In the genomic region with DNA sequence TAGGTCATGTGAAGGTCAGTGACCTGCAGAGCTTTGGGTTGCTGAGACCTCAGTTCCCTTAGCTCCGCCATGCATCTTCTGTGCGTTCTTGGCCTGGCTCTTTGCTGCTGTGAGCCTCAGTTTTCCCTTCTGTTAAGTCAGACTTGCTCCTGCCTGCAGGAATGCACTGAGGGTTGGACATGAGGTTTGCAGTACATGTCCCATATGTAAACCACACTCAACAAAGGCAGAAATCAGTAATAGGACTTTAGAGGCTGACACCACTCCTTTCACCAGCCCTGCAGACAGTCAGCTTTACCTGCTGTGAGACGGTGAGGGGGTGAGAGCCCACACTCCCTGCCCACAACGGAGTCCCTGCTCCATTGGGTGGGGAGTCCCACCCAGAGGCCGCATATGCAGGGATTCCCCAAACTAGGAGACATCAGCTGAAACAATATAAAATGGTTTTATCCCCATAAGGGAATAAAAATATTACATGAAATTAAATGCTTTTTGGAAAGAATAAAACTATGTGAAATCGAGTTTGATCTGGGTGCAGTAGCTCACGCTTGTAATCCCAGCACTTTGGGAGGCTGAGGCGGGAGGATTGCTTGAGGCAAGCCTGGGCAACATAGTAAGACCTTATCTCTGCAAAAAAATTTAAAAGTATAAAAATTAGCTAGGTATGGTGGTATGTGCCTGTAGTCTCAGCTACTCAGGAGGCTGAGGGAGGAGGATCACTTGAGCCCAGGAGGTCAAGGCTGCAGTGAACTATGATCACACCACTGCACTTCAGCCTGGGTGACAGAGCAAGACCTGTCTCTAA, we compare ENCODE assay signal across 21 cellular contexts. TPM values are rescaled to one million over a fixed set of nuclear protein-coding genes. Genes with fewer than 3 reads are reported as not detected.
DNase-seq lines count a peak whose midpoint lies in the region; ATAC-seq and TF ChIP-seq lines count a peak whose summit lies in the region.
"Had no signal": no experiment of that assay in that cellular context is flagged by ENCODE, and none has a peak within 500 bp of the region (broad histone marks: within the 10 kb centered on the region; RNA-seq: fewer than 3 reads in every experiment).

No MANE protein-coding gene starts in this region.

- H3K14ac ChIP-seq in H9 (ENCODE audit: insufficient read depth, low read length) = no peak overlapping the region

- H3K27ac ChIP-seq in BLaER1 = 0 out of 2 replicates have a peak overlapping the region, but pooled peaks have one; percentile 47
- no peak overlapping the region for H3K27ac ChIP-seq in H9 (ENCODE audit: insufficient read length, low read depth, low read length)
- no peak overlapping the region for H3K27ac ChIP-seq in endodermal cell (ENCODE audit: low read depth, low read length)
- H3K27ac ChIP-seq: adrenal gland, body of pancreas, heart left ventricle, psoas muscle, SK-N-MC had no signal

- no peak overlapping the region for H3K18ac ChIP-seq in H9 (ENCODE audit: insufficient read length, low read depth, low read length)

- H3K4me1 Mint-ChIP-seq in H9 = peaks cover 11 to 15% of the 10 kb centered on the region in 2 experiments
- H3K4me1 Mint-ChIP-seq in endodermal cell = peaks cover 4% of the 10 kb centered on the region
- H3K4me1 Mint-ChIP-seq in glutamatergic neuron (ENCODE audit: low read depth, unreplicated experiment) = no peaks in the 10 kb centered on the region

- no peak overlapping the region for H3K4ac ChIP-seq in H9 (ENCODE audit: low read depth, low read length)

- H3K4me3 Mint-ChIP-seq in H9 (no peak overlapping the region; a peak in 1 of 5 replicates), endodermal cell (no peak overlapping the region), glutamatergic neuron (ENCODE audit: unreplicated experiment) (no peak overlapping the region)
- H3K4me3 Mint-ChIP-seq: activated CD4-positive, alpha-beta memory T cell treated with anti-CD3 and anti-CD28 coated beads for 36 hours; stimulated activated naive CD8-positive, alpha-beta T cell treated with anti-CD3 and anti-CD28 coated beads, Interleukin-15, Interleukin-2, amounts not matched to agents 100 ng/mL and 50 ng/mL, for 24 hours; T-helper 1 cell treated with Interleukin-12 subunit alpha and Interleukin-12 subunit beta and Interleukin-4 antibody, amounts not matched to agents 30 μg/mL and 1 μg/mL, for 36 hours had no signal

- no peak overlapping the region for H2BK20ac ChIP-seq in H9 (ENCODE audit: low read depth, low read length, poor library complexity, severe bottlenecking)

- H4K8ac ChIP-seq in H9 (replicated peaks; ENCODE audit: insufficient read length, low read depth, low read length) = no peak overlapping the region

- H4K5ac ChIP-seq in H9 (ENCODE audit: insufficient read length, low read depth, low read length) = no peak overlapping the region

- 0 out of 2 replicates have a peak overlapping the region, but pooled peaks have one; percentile 10 for H2BK15ac ChIP-seq in H9 (ENCODE audit: low read depth, low read length)

- H3K27me3 Mint-ChIP-seq in H9 (ENCODE audit: low read depth) = no peaks in the 10 kb centered on the region; the same call in none of the 2 replicates
- no peaks in the 10 kb centered on the region for H3K27me3 Mint-ChIP-seq in endodermal cell (ENCODE audit: insufficient read depth)
- H3K27me3 Mint-ChIP-seq in glutamatergic neuron (ENCODE audit: unreplicated experiment) = peaks cover 2% of the 10 kb centered on the region
- H3K27me3 Mint-ChIP-seq: activated CD4-positive, alpha-beta memory T cell treated with anti-CD3 and anti-CD28 coated beads for 36 hours; stimulated activated naive CD8-positive, alpha-beta T cell treated with anti-CD3 and anti-CD28 coated beads, Interleukin-15, Interleukin-2, amounts not matched to agents 100 ng/mL and 50 ng/mL, for 24 hours had no signal

- no peak overlapping the region for H2BK120ac ChIP-seq in H9 (ENCODE audit: low read depth, low read length, poor library complexity, severe bottlenecking)

- H3K27me3 ChIP-seq in BLaER1 = no peaks in the 10 kb centered on the region
- no peaks in the 10 kb centered on the region for H3K27me3 ChIP-seq in H9 (ENCODE audit: insufficient read depth, low read length)
- no peaks in the 10 kb centered on the region for H3K27me3 ChIP-seq in endodermal cell (ENCODE audit: control insufficient read depth, insufficient read depth, low read length, poor library complexity, severe bottlenecking)
- H3K27me3 ChIP-seq: adrenal gland, body of pancreas, heart left ventricle had no signal

- no peak overlapping the region for H3T11ph ChIP-seq in H9 (ENCODE audit: low read length)

- no peaks in the 10 kb centered on the region for H3K79me2 ChIP-seq in H9 (ENCODE audit: insufficient read depth, low read length)

- WGBS in H9 (ENCODE audit: extremely low coverage, insufficient read length, low lambda C conversion rate) = no CpG with 5 or more reads among the region's 8 CpGs
- 92 to 95% methylated on average over 7 to 8 of the region's 8 CpGs for WGBS in endodermal cell (ENCODE audit: insufficient coverage in 1 of 2, insufficient read length in 1 of 2), 2 experiments

- H2AK5ac ChIP-seq in H9 (ENCODE audit: insufficient read length, low read length) = no peak overlapping the region

- H2BK12ac ChIP-seq in H9 (ENCODE audit: insufficient read length, low read depth, low read length) = no peak overlapping the region

- DNase-seq in H9 = no peak
- peak; percentile 33 for DNase-seq in endodermal cell
- DNase-seq in posterior vena cava (ENCODE audit: low spot score) = peak; percentile 41
- no peak for DNase-seq in glutamatergic neuron
- DNase-seq in iPS-NIHi7 (ENCODE audit: extremely low spot score) = no peak
- DNase-seq in stimulated activated CD4-positive, alpha-beta T cell treated with anti-CD3 and anti-CD28 coated beads, Interleukin-4, amount 100 ng/mL, for 1 hour = no peak
- DNase-seq: cerebellar nuclear complex, NCI-H446 treated with DMSO at 0.1 percent for 48 hours had no signal

- H2AFZ ChIP-seq in H9 (ENCODE audit: low read length) = no peak overlapping the region

- H3K27ac Mint-ChIP-seq in H9 (no peak overlapping the region), endodermal cell (no peak overlapping the region), glutamatergic neuron (ENCODE audit: unreplicated experiment) (no peak overlapping the region)
- H3K27ac Mint-ChIP-seq: activated CD4-positive, alpha-beta memory T cell treated with anti-CD3 and anti-CD28 coated beads for 36 hours; stimulated activated naive CD8-positive, alpha-beta T cell treated with anti-CD3 and anti-CD28 coated beads, Interleukin-15, Interleukin-2, amounts not matched to agents 100 ng/mL and 50 ng/mL, for 24 hours; T-helper 1 cell treated with Interleukin-12 subunit alpha and Interleukin-12 subunit beta and Interleukin-4 antibody, amounts not matched to agents 30 μg/mL and 1 μg/mL, for 36 hours had no signal

- H3K79me1 ChIP-seq in H9 (ENCODE audit: insufficient read depth, low read depth, low read length, poor library complexity, severe bottlenecking) = no peaks in the 10 kb centered on the region

- H3K9me3 ChIP-seq in BLaER1 (no peaks in the 10 kb centered on the region), H9 (ENCODE audit: control insufficient read depth, low read depth, low read length) (no peaks in the 10 kb centered on the region), endodermal cell (ENCODE audit: control insufficient read depth, low read length) (no peaks in the 10 kb centered on the region)
- H3K9me3 ChIP-seq: adrenal gland, body of pancreas, Caco-2, heart left ventricle, psoas muscle had no signal

- no peaks in the 10 kb centered on the region for H3K36me3 ChIP-seq in BLaER1
- H3K36me3 ChIP-seq in endodermal cell (ENCODE audit: control insufficient read depth, insufficient read depth, low read length) = no peaks in the 10 kb centered on the region
- H3K36me3 ChIP-seq: adrenal gland, heart left ventricle had no signal

- H3K23ac ChIP-seq in H9 (ENCODE audit: insufficient read length, low read depth, low read length) = no peak overlapping the region

- H3K36me3 Mint-ChIP-seq in H9 (ENCODE audit: insufficient read depth in 1 of 3, low read depth in 3 of 3) = no peaks in the 10 kb centered on the region; a peak in 2 of 7 replicates
- no peaks in the 10 kb centered on the region for H3K36me3 Mint-ChIP-seq in endodermal cell (ENCODE audit: low read depth)
- peaks cover 3% of the 10 kb centered on the region for H3K36me3 Mint-ChIP-seq in glutamatergic neuron (ENCODE audit: unreplicated experiment)
- H3K36me3 Mint-ChIP-seq: activated CD4-positive, alpha-beta memory T cell treated with anti-CD3 and anti-CD28 coated beads for 36 hours had no signal

- TF ChIP-seq CTCF in H9 (conservative IDR thresholded peaks at IDR 0.05) (no peak), endodermal cell (conservative IDR thresholded peaks at IDR 0.05) (no peak), glutamatergic neuron (IDR thresholded peaks at IDR 0.05; ENCODE audit: partially characterized antibody, unreplicated experiment) (no peak)

- H3K4me3 ChIP-seq in BLaER1 (no peak overlapping the region), endodermal cell (ENCODE audit: low read length) (no peak overlapping the region)
- H3K4me3 ChIP-seq: adrenal gland, body of pancreas, heart left ventricle, psoas muscle, SK-N-MC had no signal

- H3K4me2 ChIP-seq in BLaER1 = no peak overlapping the region
- no peak overlapping the region for H3K4me2 ChIP-seq in H9 (ENCODE audit: insufficient read depth, insufficient read length, low read length)

- no peak overlapping the region for H2BK5ac ChIP-seq in H9 (ENCODE audit: insufficient read length, low read length)

- H4K91ac ChIP-seq in H9 (ENCODE audit: insufficient read length, low read depth, low read length) = no peak overlapping the region

- no peak overlapping the region for H3K56ac ChIP-seq in H9 (ENCODE audit: insufficient read length, low read depth, low read length)

- H3K4me1 ChIP-seq in BLaER1 = peaks cover 26% of the 10 kb centered on the region
- H3K4me1 ChIP-seq in H9 (ENCODE audit: insufficient read depth, low read length) = peaks cover 1% of the 10 kb centered on the region; the same call in 1 of the 2 replicates
- peaks cover 3% of the 10 kb centered on the region for H3K4me1 ChIP-seq in endodermal cell (ENCODE audit: control insufficient read depth, insufficient read depth, low read length)
- H3K4me1 ChIP-seq: adrenal gland, body of pancreas, Caco-2, heart left ventricle, psoas muscle had no signal

- H3K9me3 Mint-ChIP-seq in H9 = no peaks in the 10 kb centered on the region
- peaks cover under 1% of the 10 kb centered on the region for H3K9me3 Mint-ChIP-seq in endodermal cell
- peaks cover 2% of the 10 kb centered on the region for H3K9me3 Mint-ChIP-seq in glutamatergic neuron (ENCODE audit: unreplicated experiment)
- H3K9me3 Mint-ChIP-seq: activated CD4-positive, alpha-beta memory T cell treated with anti-CD3 and anti-CD28 coated beads for 36 hours; T-helper 1 cell treated with Interleukin-12 subunit alpha and Interleukin-12 subunit beta and Interleukin-4 antibody, amounts not matched to agents 30 μg/mL and 1 μg/mL, for 36 hours had no signal

- ATAC-seq in GM21723 (IDR thresholded peaks at IDR 0.05; ENCODE audit: unreplicated experiment) = no peak

- no peaks in the 10 kb centered on the region for H4K20me1 ChIP-seq in BLaER1
- H4K20me1 ChIP-seq in H9 (ENCODE audit: control insufficient read depth, insufficient read depth, insufficient read length) = no peaks in the 10 kb centered on the region

- intact Hi-C loops in posterior vena cava (cut with DNase I) = no loop called here

- no peak overlapping the region for H3K9ac ChIP-seq in BLaER1
- no peak overlapping the region for H3K9ac ChIP-seq in H9 (ENCODE audit: extremely low read depth, insufficient read length, low read length)
- H3K9ac ChIP-seq in endodermal cell (ENCODE audit: extremely low read depth, low read length, poor library complexity, severe bottlenecking) = no peak overlapping the region

- no peaks in the 10 kb centered on the region for H3K23me2 ChIP-seq in H9 (ENCODE audit: insufficient read length, low read depth, low read length, poor library complexity, severe bottlenecking)

RNA-seq across cellular contexts. Expression of a gene that starts 55.1 kb away (rescaled TPM):
- total RNA-seq in H9 (2021) (not detected in 2 replicates), endodermal cell (under 1 TPM in 1 of 2 donors, not detected in 1; 0.11 TPM), posterior vena cava (under 1 TPM; 0.67 to 0.79 TPM), glutamatergic neuron (ENCODE audit: unreplicated experiment) (0.29 TPM)
- not detected for polyA plus RNA-seq in endodermal cell (2013, experiment 1 of 2)
- polyA plus RNA-seq in endodermal cell (2013, experiment 2 of 2) = not detected

RNA-seq across cellular contexts. Expression of a gene that starts 55.4 kb away (rescaled TPM):
- total RNA-seq in H9 (2021) = 0.35 TPM in 1 of 2 replicates, not detected in the other
- under 1 TPM in 1 of 2 donors, not detected in 1; 0.24 TPM for total RNA-seq in endodermal cell
- 5.0 TPM for polyA plus RNA-seq in endodermal cell (2013, experiment 1 of 2)
- 4.8 TPM for polyA plus RNA-seq in endodermal cell (2013, experiment 2 of 2)
- total RNA-seq in posterior vena cava = under 1 TPM in 1 of 2 donors, not detected in 1; 0.10 TPM
- total RNA-seq in glutamatergic neuron (ENCODE audit: unreplicated experiment) = not detected
- total RNA-seq: activated CD4-positive, alpha-beta memory T cell treated with anti-CD3 and anti-CD28 coated beads for 36 hours; Caco-2; fibroblast of villous mesenchyme; LHCN-M2 had no signal

Comparison
In these comparisons a context has a peak if more than half of its experiments do, and no peak if none do; other contexts are left out.
1. DNase-seq: peak in endodermal cell (single experiment) and posterior vena cava (single experiment); none in H9 (single experiment), glutamatergic neuron (single experiment), iPS-NIHi7 (single experiment) and stimulated activated CD4-positive, alpha-beta T cell treated with anti-CD3 and anti-CD28 coated beads, Interleukin-4, amount 100 ng/mL, for 1 hour (single experiment).